In genomic region chr4:80036949-80037348, GRCh38 we compare ENCODE assay signal across 8 cellular contexts. TPM values are rescaled to one million over a fixed set of nuclear protein-coding genes. Genes with fewer than 3 reads are reported as not detected.
A peak's percentile ranks its signal among the peaks of the same experiment; 100 is the strongest.
DNase-seq lines count a peak whose midpoint lies in the region; ATAC-seq and TF ChIP-seq lines count a peak whose summit lies in the region.

No MANE protein-coding gene starts in this region.

- peak; percentile 76 for DNase-seq in GM04503 (ENCODE audit: low read depth)
- no peak for DNase-seq in T-cell
- peak; percentile 96 for DNase-seq in fibroblast of pulmonary artery (ENCODE audit: low read depth)
- DNase-seq in mucosa of gallbladder (ENCODE audit: low spot score) = no peak
- no peak for DNase-seq in superior temporal gyrus (ENCODE audit: extremely low spot score)
- no peak for DNase-seq in NCI-H1092 (lab: John Stamatoyannopoulos, UW)

- peaks cover 24% of the 10 kb centered on the region for H3K4me1 ChIP-seq in rectal smooth muscle tissue (ENCODE audit: control insufficient read depth, insufficient read depth, low read length)

- H3K9ac ChIP-seq in rectal smooth muscle tissue (ENCODE audit: low read length) = no peak overlapping the region

- POLR2A ChIA-PET in T-cell (lab: Charles Lee) = no interaction called here

- H3K4me1 Mint-ChIP-seq in T-cell = peaks cover 27 to 43% (median 30%) of the 10 kb centered on the region in 3 donors

- peak overlapping the region; percentile 30 for H3K4me3 ChIP-seq in fibroblast of pulmonary artery (replicated peaks; ENCODE audit: low read depth, low read length)
- no peak overlapping the region for H3K4me3 ChIP-seq in rectal smooth muscle tissue (ENCODE audit: low read length)

- H3K36me3 Mint-ChIP-seq in T-cell = peaks cover 44% of the 10 kb centered on the region

- H3K4me3 Mint-ChIP-seq in T-cell = peak overlapping the region; percentile 22 to 62 (median 45)

- TF ChIP-seq CTCF in fibroblast of pulmonary artery (IDR thresholded peaks at IDR 0.05; ENCODE audit: low read length, missing control alignments) = no peak

- H3K27me3 ChIP-seq in rectal smooth muscle tissue (ENCODE audit: control insufficient read depth, insufficient read depth, low read length) = no peaks in the 10 kb centered on the region

- no peaks in the 10 kb centered on the region for H3K9me3 Mint-ChIP-seq in T-cell

- H3K27me3 Mint-ChIP-seq in T-cell = no peaks in the 10 kb centered on the region

- H3K27ac ChIP-seq in rectal smooth muscle tissue (ENCODE audit: low read depth, low read length) = peak overlapping the region; percentile 77

- H3K27ac Mint-ChIP-seq in T-cell = peak overlapping the region; percentile 84 to 92

- peaks cover 5% of the 10 kb centered on the region for H3K36me3 ChIP-seq in rectal smooth muscle tissue (ENCODE audit: control insufficient read depth, insufficient read depth, low read length)

- ATAC-seq in T-cell (replicated peaks in 1 of 4) = peak in 3 of 4 experiments; percentile 36 to 63 (median 37)
- ATAC-seq in HG03460 (IDR thresholded peaks at IDR 0.05; ENCODE audit: unreplicated experiment) = no peak

- CTCF ChIA-PET in T-cell (lab: Charles Lee) = no interaction called here

RNA-seq across cellular contexts. Expression of gene ANTXR2, which starts 36.1 kb away (rescaled TPM):
- total RNA-seq in T-cell = 10 to 100 TPM; 45.1 to 64.3 (median 48.2) TPM
- total RNA-seq in mucosa of gallbladder = 163 TPM

Comparison
In these comparisons a context has a peak if more than half of its experiments do, and no peak if none do; other contexts are left out.
1. DNase-seq: peak in GM04503 (single experiment) and fibroblast of pulmonary artery (single experiment); none in T-cell (0 of 34), mucosa of gallbladder (single experiment), superior temporal gyrus (single experiment) and NCI-H1092 (single experiment).